Comparison of ENCODE assay signal across 27 cellular contexts in genomic region chr14:70595443-70596185, GRCh38. TPM values are rescaled to one million over a fixed set of nuclear protein-coding genes. Genes with fewer than 3 reads are reported as not detected.
DNase-seq lines count a peak whose midpoint lies in the region; ATAC-seq and TF ChIP-seq lines count a peak whose summit lies in the region.
"Had no signal": no experiment of that assay in that cellular context is flagged by ENCODE, and none has a peak within 500 bp of the region (broad histone marks: within the 10 kb centered on the region; RNA-seq: fewer than 3 reads in every experiment).

No MANE protein-coding gene starts in this region.

- H3K4me1 ChIP-seq in H9 (ENCODE audit: insufficient read depth, low read length) = no peaks in the 10 kb centered on the region
- H3K4me1 ChIP-seq in PC-3 (ENCODE audit: insufficient read depth, low read length) = peaks cover 17% of the 10 kb centered on the region
- peaks cover 9% of the 10 kb centered on the region for H3K4me1 ChIP-seq in osteoblast (ENCODE audit: insufficient read depth, low read length)
- peaks cover 5 to 16% of the 10 kb centered on the region in 2 donors for H3K4me1 ChIP-seq in thyroid gland
- H3K4me1 ChIP-seq: SJCRH30 had no signal

- H4K91ac ChIP-seq in H9 (ENCODE audit: insufficient read length, low read depth, low read length) = no peak overlapping the region

- no TSS peak for BruUV-seq in PC-3 (replicated peaks; lab: Mats Ljungman, UMichigan)

- H3K4me2 ChIP-seq in H9 (ENCODE audit: insufficient read depth, insufficient read length, low read length) = no peak overlapping the region
- no peak overlapping the region for H3K4me2 ChIP-seq in PC-3 (ENCODE audit: low read length)
- no peak overlapping the region for H3K4me2 ChIP-seq in osteoblast (ENCODE audit: insufficient read depth, low read length)
- H3K4me2 ChIP-seq: BLaER1 treated with 17β-estradiol and CSF1 and Interleukin-3, amounts not matched to agents 10 nM and 100 nM had no signal

- no peak overlapping the region for H3T11ph ChIP-seq in H9 (ENCODE audit: low read length)

- no peaks in the 10 kb centered on the region for H3K9me3 Mint-ChIP-seq in H9
- H3K9me3 Mint-ChIP-seq: activated naive CD4-positive, alpha-beta T cell treated with anti-CD3 and anti-CD28 coated beads, Interleukin-2, amount 50 U/mL, for 72 hours; nephron progenitor cell had no signal

- peaks cover 5% of the 10 kb centered on the region for H3K23me2 ChIP-seq in H9 (ENCODE audit: insufficient read length, low read depth, low read length, poor library complexity, severe bottlenecking)

- H3K36me3 ChIP-seq in PC-3 (ENCODE audit: low read depth, low read length) (peaks cover 60% of the 10 kb centered on the region), osteoblast (ENCODE audit: insufficient read depth, low read length) (peaks cover 38% of the 10 kb centered on the region), thyroid gland (peaks cover 29 to 52% of the 10 kb centered on the region in 2 donors)

- no peak overlapping the region for H3K14ac ChIP-seq in H9 (ENCODE audit: insufficient read depth, low read length)

- no peak overlapping the region for H2BK15ac ChIP-seq in H9 (ENCODE audit: low read depth, low read length)

- no peak overlapping the region for H3K4me3 ChIP-seq in PC-3 (ENCODE audit: low read length)
- no peak overlapping the region for H3K4me3 ChIP-seq in choroid plexus epithelial cell (ENCODE audit: low read depth, low read length)
- no peak overlapping the region for H3K4me3 ChIP-seq in osteoblast (ENCODE audit: insufficient read depth, low read length)
- no peak overlapping the region for H3K4me3 ChIP-seq in thyroid gland (replicated peaks in 1 of 3)
- H3K4me3 ChIP-seq: BLaER1 treated with 17β-estradiol and CSF1 and Interleukin-3, amounts not matched to agents 10 nM and 100 nM; HAP-1; SJCRH30 had no signal

- WGBS in H9 (ENCODE audit: extremely low coverage, insufficient read length, low lambda C conversion rate) = no CpG with 5 or more reads among the region's 9 CpGs
- 81 to 90% methylated on average over 9 of the region's 9 CpGs for WGBS in thyroid gland, 2 donors

- intact Hi-C loops in PC-3 (cut with micrococcal nuclease) (no loop called here), thyroid gland (cut with DNase I) (no loop called here)

- TF ChIP-seq CTCF in H9 (conservative IDR thresholded peaks at IDR 0.05) (peak; percentile 37; the same call in 2 of the 3 replicates), PC-3 (conservative IDR thresholded peaks at IDR 0.05; ENCODE audit: low read depth, low read length) (no peak), choroid plexus epithelial cell (conservative IDR thresholded peaks at IDR 0.05; ENCODE audit: low read depth, low read length) (no peak), osteoblast (IDR thresholded peaks at IDR 0.05; ENCODE audit: extremely low read depth, low read depth, low read length) (no peak), thyroid gland (IDR thresholded peaks at IDR 0.05) (no peak)

- H3K9ac ChIP-seq in H9 (ENCODE audit: extremely low read depth, insufficient read length, low read length) = no peak overlapping the region
- no peak overlapping the region for H3K9ac ChIP-seq in PC-3 (ENCODE audit: low read length)
- H3K9ac ChIP-seq: BLaER1 treated with 17β-estradiol and CSF1 and Interleukin-3, amounts not matched to agents 10 nM and 100 nM; parathyroid adenoma had no signal

- H2AFZ ChIP-seq in H9 (ENCODE audit: low read length) = no peak overlapping the region
- H2AFZ ChIP-seq in PC-3 (ENCODE audit: low read length) = no peak overlapping the region
- no peak overlapping the region for H2AFZ ChIP-seq in osteoblast (ENCODE audit: low read length)
- H2AFZ ChIP-seq: parathyroid adenoma had no signal

- TF ChIP-seq POLR2A in thyroid gland (IDR thresholded peaks at IDR 0.05) = no peak

- no peaks in the 10 kb centered on the region for H3K9me2 ChIP-seq in PC-3 (replicated peaks; ENCODE audit: low read length)

- no peaks in the 10 kb centered on the region for H3F3A ChIP-seq in PC-3 (ENCODE audit: low read length, unreplicated experiment)

- no peak overlapping the region for H3K18ac ChIP-seq in H9 (ENCODE audit: insufficient read length, low read depth, low read length)

- H3K36me3 Mint-ChIP-seq in H9 (ENCODE audit: insufficient read depth in 1 of 3, low read depth in 3 of 3) = peaks cover 23 to 59% (median 52%) of the 10 kb centered on the region in 3 experiments; a peak in 6 of 7 replicates

- no peak overlapping the region for H4K5ac ChIP-seq in H9 (ENCODE audit: insufficient read length, low read depth, low read length)

- H3K79me2 ChIP-seq in H9 (ENCODE audit: insufficient read depth, low read length) = peaks cover 22% of the 10 kb centered on the region
- peaks cover 58% of the 10 kb centered on the region for H3K79me2 ChIP-seq in PC-3 (ENCODE audit: low read length)
- peaks cover 67% of the 10 kb centered on the region for H3K79me2 ChIP-seq in osteoblast (ENCODE audit: insufficient read depth, low read length)

- POLR2A ChIA-PET in PC-3 (lab: Charles Lee; ENCODE audit: unreplicated experiment) = no interaction called here

- no peak overlapping the region for H3K56ac ChIP-seq in H9 (ENCODE audit: insufficient read length, low read depth, low read length)

- H3K4me1 Mint-ChIP-seq in H9 = peaks cover 8 to 11% of the 10 kb centered on the region in 2 experiments

- H2BK5ac ChIP-seq in H9 (ENCODE audit: insufficient read length, low read length) = no peak overlapping the region

- H2BK20ac ChIP-seq in H9 (ENCODE audit: low read depth, low read length, poor library complexity, severe bottlenecking) = no peak overlapping the region

- H3K9me3 ChIP-seq in H9 (ENCODE audit: control insufficient read depth, low read depth, low read length) (no peaks in the 10 kb centered on the region), PC-3 (ENCODE audit: low read length) (no peaks in the 10 kb centered on the region), osteoblast (ENCODE audit: low read depth, low read length) (no peaks in the 10 kb centered on the region), thyroid gland (no peaks in the 10 kb centered on the region)
- H3K9me3 ChIP-seq: BLaER1 treated with 17β-estradiol and CSF1 and Interleukin-3, amounts not matched to agents 10 nM and 100 nM; HAP-1; SJCRH30 had no signal

- peaks cover 16% of the 10 kb centered on the region for H3K79me1 ChIP-seq in H9 (ENCODE audit: insufficient read depth, low read depth, low read length, poor library complexity, severe bottlenecking)

- H3K4ac ChIP-seq in H9 (ENCODE audit: low read depth, low read length) = no peak overlapping the region

- H2BK120ac ChIP-seq in H9 (ENCODE audit: low read depth, low read length, poor library complexity, severe bottlenecking) = no peak overlapping the region

- H3K23ac ChIP-seq in H9 (ENCODE audit: insufficient read length, low read depth, low read length) = no peak overlapping the region

- H3K27me3 Mint-ChIP-seq in H9 (ENCODE audit: low read depth) = no peaks in the 10 kb centered on the region

- no peak overlapping the region for H3K27ac ChIP-seq in H9 (ENCODE audit: insufficient read length, low read depth, low read length)
- no peak overlapping the region for H3K27ac ChIP-seq in PC-3 (ENCODE audit: low read length)
- no peak overlapping the region for H3K27ac ChIP-seq in osteoblast (ENCODE audit: low read depth, low read length)
- no peak overlapping the region for H3K27ac ChIP-seq in thyroid gland
- H3K27ac ChIP-seq: BLaER1 treated with 17β-estradiol and CSF1 and Interleukin-3, amounts not matched to agents 10 nM and 100 nM; HL-60; parathyroid adenoma; SJCRH30 had no signal

- no peak overlapping the region for H3K27ac Mint-ChIP-seq in H9
- H3K27ac Mint-ChIP-seq: nephron progenitor cell had no signal

- no peak overlapping the region for H4K8ac ChIP-seq in H9 (replicated peaks; ENCODE audit: insufficient read length, low read depth, low read length)

- H4K20me1 ChIP-seq in H9 (ENCODE audit: control insufficient read depth, insufficient read depth, insufficient read length) (no peaks in the 10 kb centered on the region), PC-3 (ENCODE audit: low read length) (peaks cover 9% of the 10 kb centered on the region; the same call in 1 of the 2 replicates), osteoblast (ENCODE audit: insufficient read depth, low read length) (peaks cover 15% of the 10 kb centered on the region)

- no peak overlapping the region for H2AK5ac ChIP-seq in H9 (ENCODE audit: insufficient read length, low read length)

- ATAC-seq in PC-3 (no peak), HG02885 (IDR thresholded peaks at IDR 0.05; ENCODE audit: poor library complexity, unreplicated experiment) (no peak)
- ATAC-seq: activated naive CD4-positive, alpha-beta T cell treated with anti-CD3 and anti-CD28 coated beads, Interleukin-2, amount 50 U/mL, for 72 hours; right cardiac atrium had no signal

- H3K27me3 ChIP-seq in H9 (ENCODE audit: insufficient read depth, low read length) (no peaks in the 10 kb centered on the region), PC-3 (ENCODE audit: low read length) (no peaks in the 10 kb centered on the region), osteoblast (ENCODE audit: insufficient read depth, low read length) (no peaks in the 10 kb centered on the region), thyroid gland (no peaks in the 10 kb centered on the region)
- H3K27me3 ChIP-seq: BLaER1 treated with 17β-estradiol and CSF1 and Interleukin-3, amounts not matched to agents 10 nM and 100 nM; SJCRH30 had no signal

- no peak overlapping the region for H3K4me3 Mint-ChIP-seq in H9
- H3K4me3 Mint-ChIP-seq: nephron progenitor cell had no signal

- CTCF ChIA-PET in PC-3 (lab: Charles Lee) = no interaction called here

- DNase-seq in H9 (peak; percentile 37), PC-3 (peak; percentile 45), choroid plexus epithelial cell (ENCODE audit: low read depth) (peak; percentile 8), osteoblast (ENCODE audit: insufficient read length, low spot score, missing footprints) (peak; percentile 69), SIG-M5 (lab: John Stamatoyannopoulos, UW) (no peak), LoVo (ENCODE audit: low spot score) (no peak), thyroid gland (no peak)
- DNase-seq: activated CD4-positive, alpha-beta T cell treated with anti-CD3 and anti-CD28 coated beads, Interleukin-2, amount 50 U/mL, for 48 hours; activated CD4-positive, CD25-positive, alpha-beta regulatory T cell; aorta; COR-L47; GDM1; NCI-H1092 treated with DMSO at 0.1 percent for 48 hours; NCI-H187; NCI-H2171 treated with DMSO at 0.1 percent for 48 hours; NCI-H524; nephron progenitor cell; NK-92 treated with Interleukin-12 subunit alpha and Interleukin-12 subunit beta, amount 100 ng/mL, for 24 hours; SJCRH30; stimulated activated CD4-positive, alpha-beta T cell treated with anti-CD3 and anti-CD28 coated beads, Interleukin-4, amount 100 ng/mL, for 1 hour had no signal

- no peak overlapping the region for H2BK12ac ChIP-seq in H9 (ENCODE audit: insufficient read length, low read depth, low read length)

RNA-seq across cellular contexts. Expression of gene MED6, which starts 4.8 kb away (rescaled TPM):
- total RNA-seq in H9 (2021) (53.5 and 55.3 TPM in 2 replicates), PC-3 (2014; rRNA removed) (37.8 and 46.9 TPM in 2 replicates), osteoblast (32.2 and 40.1 TPM in 2 replicates), thyroid gland (10 to 100 TPM; 35.2 to 74.3 (median 51.0) TPM)

RNA-seq across cellular contexts. Expression of gene TTC9, which starts 46.1 kb away (rescaled TPM):
- total RNA-seq in H9 (2021) = 17.4 and 17.7 TPM in 2 replicates
- 3.6 and 4.1 TPM in 2 replicates for total RNA-seq in PC-3 (2014; rRNA removed)
- total RNA-seq in osteoblast = 0.29 and 0.36 TPM in 2 replicates
- 1 to 10 TPM; 5.7 to 9.4 (median 7.2) TPM for total RNA-seq in thyroid gland

Comparison
In these comparisons a context has a peak if more than half of its experiments do, and no peak if none do; other contexts are left out.
1. DNase-seq: peak in H9 (single experiment), PC-3 (single experiment), choroid plexus epithelial cell (single experiment) and osteoblast (single experiment); none in SIG-M5 (single experiment), LoVo (single experiment) and thyroid gland (0 of 2).